Comparison of ENCODE assay signal across 32 cellular contexts in genomic region chr2:160606336-160606735, GRCh38.
"Had no signal": no experiment of that assay in that cellular context is flagged by ENCODE, and none has a peak within 500 bp of the region (broad histone marks: within the 10 kb centered on the region; RNA-seq: fewer than 3 reads in every experiment).

No MANE protein-coding gene starts in this region.

- H3K9me3 Mint-ChIP-seq: activated CD4-positive, alpha-beta T cell treated with anti-CD3 and anti-CD28 coated beads, Interleukin-2, amount 10 ng/mL, durations not matched to agents 24 days and 14 days; activated naive CD4-positive, alpha-beta T cell treated with anti-CD3 and anti-CD28 coated beads, Interleukin-2, amount 50 U/mL, for 24 hours; activated naive CD8-positive, alpha-beta T cell treated with anti-CD3 and anti-CD28 coated beads, Interleukin-2, amount 10 ng/mL, durations not matched to agents 7 days and 5 days; activated T-cell treated with anti-CD3 and anti-CD28 coated beads, Interleukin-2, amount 50 U/mL, for 24 hours; activated T-helper 2 cell treated with anti-CD3 and anti-CD28 coated beads, Interferon-gamma antibody, Interleukin-2, Interleukin-4, amounts not matched to agents 10 μg/mL and 5 μg/mL and 100 μg/mL, durations not matched to agents 14 hours and 24 hours and 36 hours; brain; T-helper 1 cell treated with Interleukin-12 subunit alpha and Interleukin-12 subunit beta and Interleukin-4 antibody, amounts not matched to agents 30 μg/mL and 1 μg/mL, for 36 hours; T-helper 2 cell treated with Interferon-gamma antibody and Interleukin-4, amounts not matched to agents 5 μg/mL and 100 μg/mL, for 36 hours had no signal

- H3K27me3 ChIP-seq: adrenal gland, MG63, Peyer's patch had no signal

- H3K27ac ChIP-seq: adrenal gland, Peyer's patch had no signal

- H3K4me3 ChIP-seq: adrenal gland, MG63, Peyer's patch had no signal

- H3K9me3 ChIP-seq: adrenal gland, Peyer's patch had no signal

- H3K4me1 ChIP-seq: adrenal gland, Peyer's patch had no signal

- H3K27me3 Mint-ChIP-seq: activated naive CD4-positive, alpha-beta T cell treated with anti-CD3 and anti-CD28 coated beads, Interleukin-2, amount 50 U/mL, for 24 hours; activated naive CD8-positive, alpha-beta T cell treated with anti-CD3 and anti-CD28 coated beads, Interleukin-2, amount 10 ng/mL, durations not matched to agents 7 days and 5 days; activated T-cell treated with anti-CD3 and anti-CD28 coated beads, Interleukin-2, amount 50 U/mL, for 24 hours had no signal

- H3K4me1 Mint-ChIP-seq: activated CD4-positive, alpha-beta T cell treated with anti-CD3 and anti-CD28 coated beads, Interleukin-2, amount 10 ng/mL, durations not matched to agents 24 days and 14 days had no signal

- H3K36me3 ChIP-seq: adrenal gland, MG63, Peyer's patch had no signal

- DNase-seq: activated CD4-positive, alpha-beta T cell treated with anti-CD3 and anti-CD28 coated beads, Interleukin-2, amount 10 ng/mL, durations not matched to agents 24 days and 14 days; activated CD4-positive, alpha-beta T cell treated with anti-CD3 and anti-CD28 coated beads, Interleukin-2, amount 50 U/mL, for 4 hours; activated CD8-positive, alpha-beta T cell treated with anti-CD3 and anti-CD28 coated beads, Interleukin-2, amount 10 ng/mL, durations not matched to agents 7 days and 5 days; activated gamma-delta T cell; activated naive CD4-positive, alpha-beta T cell treated with Interleukin-2 at 50 U/mL for 16 hours; activated naive CD8-positive, alpha-beta T cell treated with anti-CD3 and anti-CD28 coated beads, Interleukin-2, amount 10 ng/mL, durations not matched to agents 7 days and 5 days; activated T-cell treated with anti-CD3 and anti-CD28 coated beads, Interleukin-2, amount 50 U/mL, for 24 hours; adrenal gland; caudate nucleus; cerebellar nuclear complex; Kasumi-1; KG1; MG63; NCI-H1048; NCI-H1105 treated with DMSO at 0.1 percent for 48 hours; NCI-H1436; NCI-H1694; NCI-H1930; NCI-H2081 treated with DMSO at 0.1 percent for 48 hours; NCI-H226; NCI-H446 treated with DMSO at 0.1 percent for 48 hours; NCI-H524; NK-92 treated with Interleukin-12 subunit alpha and Interleukin-12 subunit beta, amount 100 ng/mL, for 24 hours; PC-3; Peyer's patch; RPMI8226; SIG-M5 had no signal

- H3K36me3 Mint-ChIP-seq: activated naive CD4-positive, alpha-beta T cell treated with anti-CD3 and anti-CD28 coated beads, Interleukin-2, amount 50 U/mL, for 24 hours; activated naive CD8-positive, alpha-beta T cell treated with anti-CD3 and anti-CD28 coated beads, Interleukin-2, amount 10 ng/mL, durations not matched to agents 7 days and 5 days; brain had no signal

- H3K4me3 Mint-ChIP-seq: activated CD4-positive, alpha-beta T cell treated with anti-CD3 and anti-CD28 coated beads, Interleukin-2, amount 10 ng/mL, durations not matched to agents 24 days and 14 days; activated CD8-positive, alpha-beta T cell treated with anti-CD3 and anti-CD28 coated beads, Interleukin-2, amount 10 ng/mL, durations not matched to agents 7 days and 5 days; activated naive CD4-positive, alpha-beta T cell treated with anti-CD3 and anti-CD28 coated beads, Interleukin-2, amount 50 U/mL, for 24 hours; activated naive CD8-positive, alpha-beta T cell treated with anti-CD3 and anti-CD28 coated beads, Interleukin-2, amount 10 ng/mL, durations not matched to agents 7 days and 5 days; activated T-cell treated with anti-CD3 and anti-CD28 coated beads, Interleukin-2, amount 50 U/mL, for 24 hours; brain; T-helper 1 cell treated with Interleukin-12 subunit alpha and Interleukin-12 subunit beta and Interleukin-4 antibody, amounts not matched to agents 30 μg/mL and 1 μg/mL, for 36 hours; T-helper 2 cell treated with Interferon-gamma antibody and Interleukin-4, amounts not matched to agents 5 μg/mL and 100 μg/mL, for 36 hours had no signal

- ATAC-seq: activated CD8-positive, alpha-beta T cell treated with anti-CD3 and anti-CD28 coated beads, Interleukin-2, amount 10 ng/mL, durations not matched to agents 7 days and 5 days; PC-3 had no signal

- H3K27ac Mint-ChIP-seq: activated CD4-positive, alpha-beta T cell treated with anti-CD3 and anti-CD28 coated beads, Interleukin-2, amount 10 ng/mL, durations not matched to agents 24 days and 14 days; activated CD8-positive, alpha-beta T cell treated with anti-CD3 and anti-CD28 coated beads, Interleukin-2, amount 10 ng/mL, durations not matched to agents 7 days and 5 days; activated naive CD4-positive, alpha-beta T cell treated with anti-CD3 and anti-CD28 coated beads, Interleukin-2, amount 50 U/mL, for 24 hours; activated naive CD8-positive, alpha-beta T cell treated with anti-CD3 and anti-CD28 coated beads, Interleukin-2, amount 10 ng/mL, durations not matched to agents 7 days and 5 days; activated T-cell treated with anti-CD3 and anti-CD28 coated beads, Interleukin-2, amount 50 U/mL, for 24 hours; activated T-helper 2 cell treated with anti-CD3 and anti-CD28 coated beads, Interferon-gamma antibody, Interleukin-2, Interleukin-4, amounts not matched to agents 10 μg/mL and 5 μg/mL and 100 μg/mL, durations not matched to agents 14 hours and 24 hours and 36 hours; brain; T-helper 1 cell treated with Interleukin-12 subunit alpha and Interleukin-12 subunit beta and Interleukin-4 antibody, amounts not matched to agents 30 μg/mL and 1 μg/mL, for 36 hours; T-helper 2 cell treated with Interferon-gamma antibody and Interleukin-4, amounts not matched to agents 5 μg/mL and 100 μg/mL, for 36 hours had no signal
